In the genomic region with DNA sequence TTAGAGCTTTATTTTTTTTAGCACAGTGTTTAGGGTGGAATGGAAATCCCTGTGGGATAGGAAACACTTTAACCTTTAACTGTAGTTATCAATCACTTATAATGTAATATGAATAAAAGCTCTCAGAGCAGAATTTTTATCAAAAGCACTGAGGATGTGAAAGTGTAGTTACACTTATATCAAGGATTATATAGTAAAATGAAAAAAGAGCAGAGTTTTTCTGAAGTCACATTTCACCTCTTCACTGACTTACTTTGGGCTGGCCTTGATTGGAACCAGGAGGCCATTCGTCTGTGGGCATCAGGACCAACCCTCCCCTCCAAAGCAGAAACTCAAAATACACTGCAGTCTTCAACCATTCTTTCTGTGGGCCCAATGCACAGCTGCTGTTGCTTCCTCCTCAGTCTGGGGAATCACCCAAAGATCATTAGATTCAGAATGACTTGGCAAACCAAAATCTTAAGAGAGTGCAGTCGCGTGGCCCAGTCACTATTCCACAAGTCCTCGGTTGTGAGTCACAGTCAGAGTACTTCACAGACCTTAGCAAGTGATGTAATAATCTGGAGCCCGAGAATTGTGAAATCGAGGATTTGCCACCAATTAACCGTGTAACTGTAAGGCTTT, we compare ENCODE assay signal across 8 cellular contexts.
DNase-seq lines count a peak whose midpoint lies in the region; ATAC-seq and TF ChIP-seq lines count a peak whose summit lies in the region.

No MANE protein-coding gene starts in this region.

- peaks cover 0 to 20% (median 2%) of the 10 kb centered on the region in 4 donors for H3K4me1 ChIP-seq in transverse colon
- no peaks in the 10 kb centered on the region for H3K4me1 ChIP-seq in effector memory CD4-positive, alpha-beta T cell (ENCODE audit: control insufficient read depth, insufficient read depth, low read length, poor library complexity, severe bottlenecking)

- no peak overlapping the region for H3K27ac Mint-ChIP-seq in activated CD4-positive, alpha-beta T cell treated with anti-CD3 and anti-CD28 coated beads, Interleukin-2, amount 10 ng/mL, durations not matched to agents 7 days and 5 days

- TF ChIP-seq CTCF in fibroblast of pulmonary artery (IDR thresholded peaks at IDR 0.05; ENCODE audit: low read length, missing control alignments): no peak
- TF ChIP-seq CTCF in transverse colon (IDR thresholded peaks at IDR 0.05): no peak

- POLR2A ChIA-PET in activated CD4-positive, alpha-beta T cell treated with anti-CD3 and anti-CD28 coated beads, Interleukin-2, amount 10 ng/mL, durations not matched to agents 7 days and 5 days (lab: Charles Lee): no interaction called here

- H3K36me3 ChIP-seq in transverse colon: no peaks in the 10 kb centered on the region
- no peaks in the 10 kb centered on the region for H3K36me3 ChIP-seq in effector memory CD4-positive, alpha-beta T cell (ENCODE audit: control insufficient read depth, insufficient read depth, low read length)

- TF ChIP-seq POLR2A in transverse colon (IDR thresholded peaks at IDR 0.05): no peak

- H3K9me3 ChIP-seq in transverse colon: no peaks in the 10 kb centered on the region
- no peaks in the 10 kb centered on the region for H3K9me3 ChIP-seq in effector memory CD4-positive, alpha-beta T cell (ENCODE audit: control insufficient read depth, low read length)

- no peak overlapping the region for H3K27ac ChIP-seq in transverse colon
- H3K27ac ChIP-seq in effector memory CD4-positive, alpha-beta T cell (ENCODE audit: insufficient read depth, low read length, poor library complexity, severe bottlenecking): no peak overlapping the region

- ATAC-seq in HG02571 (IDR thresholded peaks at IDR 0.05; ENCODE audit: unreplicated experiment): peak; percentile 100

- intact Hi-C loops in transverse colon (cut with DNase I; ENCODE audit: low total_unique reads): no loop called here

- peak; percentile 6 for DNase-seq in activated CD4-positive, alpha-beta T cell treated with anti-CD3 and anti-CD28 coated beads, Interleukin-2, amount 10 ng/mL, durations not matched to agents 7 days and 5 days
- DNase-seq in activated CD4-positive, alpha-beta T cell treated with anti-CD3 and anti-CD28 coated beads for 1 hour: no peak
- DNase-seq in MV-4-11 (lab: John Stamatoyannopoulos, UW) (peak; percentile 99), fibroblast of pulmonary artery (ENCODE audit: low read depth) (peak; percentile 90), transverse colon (peak; percentile 11), NCI-H2227 treated with DMSO at 0.1 percent for 48 hours (lab: John Stamatoyannopoulos, UW) (no peak)
- DNase-seq in effector memory CD4-positive, alpha-beta T cell: no peak

- no peaks in the 10 kb centered on the region for H3K27me3 ChIP-seq in transverse colon
- H3K27me3 ChIP-seq in effector memory CD4-positive, alpha-beta T cell (replicated peaks; ENCODE audit: control insufficient read depth, insufficient read depth, low read length, poor library complexity, severe bottlenecking): no peaks in the 10 kb centered on the region

- H3K9me3 Mint-ChIP-seq in activated CD4-positive, alpha-beta T cell treated with anti-CD3 and anti-CD28 coated beads, Interleukin-2, amount 10 ng/mL, durations not matched to agents 7 days and 5 days: no peaks in the 10 kb centered on the region

- WGBS in transverse colon (ENCODE audit: low coverage in 1 of 2), 2 donors: 49 to 57% methylated on average over 4 to 7 of the region's 7 CpGs

- in situ Hi-C loops in transverse colon (cut with MboI; ENCODE audit: low pct_ligation_motif_present in 1 of 4, low pct_unique_long_range_greater_than_20kb in 1 of 4, low sequenced_read_pairs in 3 of 4): no loop called here

- CTCF ChIA-PET in activated CD4-positive, alpha-beta T cell treated with anti-CD3 and anti-CD28 coated beads, Interleukin-2, amount 10 ng/mL, durations not matched to agents 7 days and 5 days (lab: Charles Lee): interaction anchor here (1.6 kb wide), 1 partner anchor 21 kb away, joined by 4 read pairs; no protein-coding TSS in a partner anchor

- H3K4me1 Mint-ChIP-seq in activated CD4-positive, alpha-beta T cell treated with anti-CD3 and anti-CD28 coated beads, Interleukin-2, amount 10 ng/mL, durations not matched to agents 7 days and 5 days: no peaks in the 10 kb centered on the region

- no peak overlapping the region for H3K4me3 ChIP-seq in fibroblast of pulmonary artery (replicated peaks; ENCODE audit: low read depth, low read length)
- no peak overlapping the region for H3K4me3 ChIP-seq in transverse colon
- H3K4me3 ChIP-seq in effector memory CD4-positive, alpha-beta T cell (ENCODE audit: insufficient read depth, low read depth, low read length, poor library complexity, severe bottlenecking): no peak overlapping the region

- no peaks in the 10 kb centered on the region for H3K27me3 Mint-ChIP-seq in activated CD4-positive, alpha-beta T cell treated with anti-CD3 and anti-CD28 coated beads, Interleukin-2, amount 10 ng/mL, durations not matched to agents 7 days and 5 days

- H3K36me3 Mint-ChIP-seq in activated CD4-positive, alpha-beta T cell treated with anti-CD3 and anti-CD28 coated beads, Interleukin-2, amount 10 ng/mL, durations not matched to agents 7 days and 5 days (ENCODE audit: low read depth): no peaks in the 10 kb centered on the region

- H3K4me3 Mint-ChIP-seq in activated CD4-positive, alpha-beta T cell treated with anti-CD3 and anti-CD28 coated beads, Interleukin-2, amount 10 ng/mL, durations not matched to agents 7 days and 5 days: no peak overlapping the region

- TF ChIP-seq EP300 in transverse colon (IDR thresholded peaks at IDR 0.05; ENCODE audit: low read depth): no peak

Comparison
In these comparisons a context has a peak if more than half of its experiments do, and no peak if none do; other contexts are left out.
1. DNase-seq: peak in activated CD4-positive, alpha-beta T cell treated with anti-CD3 and anti-CD28 coated beads, Interleukin-2, amount 10 ng/mL, durations not matched to agents 7 days and 5 days (single experiment), MV-4-11 (single experiment), fibroblast of pulmonary artery (single experiment) and transverse colon (single experiment); none in activated CD4-positive, alpha-beta T cell treated with anti-CD3 and anti-CD28 coated beads for 1 hour (single experiment), effector memory CD4-positive, alpha-beta T cell (0 of 3) and NCI-H2227 treated with DMSO at 0.1 percent for 48 hours (single experiment).